15 cellular contexts compared by ENCODE assay signal in genomic region chr1:59856725-59857338, GRCh38. TPM values are rescaled to one million over a fixed set of nuclear protein-coding genes. Genes with fewer than 3 reads are reported as not detected.
A peak's percentile ranks its signal among the peaks of the same experiment; 100 is the strongest.
DNase-seq lines count a peak whose midpoint lies in the region; ATAC-seq and TF ChIP-seq lines count a peak whose summit lies in the region.
"Had no signal": no experiment of that assay in that cellular context is flagged by ENCODE, and none has a peak within 500 bp of the region (broad histone marks: within the 10 kb centered on the region; RNA-seq: fewer than 3 reads in every experiment).

No MANE protein-coding gene starts in this region.

- H3K4me3 ChIP-seq in cardiac muscle cell (no peak overlapping the region), mucosa of descending colon (no peak overlapping the region), tibial artery (no peak overlapping the region)
- H3K4me3 ChIP-seq: psoas muscle, uterus had no signal

- DNase-seq in DMS53 (lab: John Stamatoyannopoulos, UW) (peak; percentile 97), NCI-H69 (lab: John Stamatoyannopoulos, UW) (peak; percentile 30), cardiac muscle cell (ENCODE audit: low read depth in 1 of 2, low spot score in 1 of 2) (no peak), mucosa of descending colon (peak in 2 of 3 donors; percentile 49 to 75), head of caudate nucleus (no peak), tibial artery (no peak)
- DNase-seq in T-helper 2 cell treated with Interferon-gamma antibody and Interleukin-4, amounts not matched to agents 5 μg/mL and 100 μg/mL, for 36 hours (ENCODE audit: low spot score): no peak
- DNase-seq: activated CD4-positive, CD25-positive, alpha-beta regulatory T cell; NCI-H187; stimulated activated CD4-positive, alpha-beta T cell treated with anti-CD3 and anti-CD28 coated beads, Interleukin-2, amount 100 ng/mL, for 24 hours; uterus had no signal

- peaks cover 3% of the 10 kb centered on the region for H3K9me3 Mint-ChIP-seq in T-helper 2 cell treated with Interferon-gamma antibody and Interleukin-4, amounts not matched to agents 5 μg/mL and 100 μg/mL, for 36 hours

- H3K27me3 ChIP-seq in cardiac muscle cell (no peaks in the 10 kb centered on the region), tibial artery (no peaks in the 10 kb centered on the region)
- H3K27me3 ChIP-seq: uterus had no signal

- H3K4me3 Mint-ChIP-seq in T-helper 2 cell treated with Interferon-gamma antibody and Interleukin-4, amounts not matched to agents 5 μg/mL and 100 μg/mL, for 36 hours: no peak overlapping the region

- H3K27ac Mint-ChIP-seq in T-helper 2 cell treated with Interferon-gamma antibody and Interleukin-4, amounts not matched to agents 5 μg/mL and 100 μg/mL, for 36 hours: no peak overlapping the region
- H3K27ac Mint-ChIP-seq: activated naive CD4-positive, alpha-beta T cell treated with anti-CD3 and anti-CD28 coated beads, Interleukin-2, amount 50 U/mL, for 72 hours had no signal

- ATAC-seq in mucosa of descending colon (peak; percentile 90), HG02884 (IDR thresholded peaks at IDR 0.05; ENCODE audit: unreplicated experiment) (no peak)
- ATAC-seq: activated naive CD4-positive, alpha-beta T cell treated with anti-CD3 and anti-CD28 coated beads, Interleukin-2, amount 50 U/mL, for 72 hours; psoas muscle; SK-N-SH treated with all-trans-retinoic acid at 6 μM for 48 hours had no signal

- H3K9me3 ChIP-seq in cardiac muscle cell (ENCODE audit: low read depth): no peaks in the 10 kb centered on the region
- no peaks in the 10 kb centered on the region for H3K9me3 ChIP-seq in mucosa of descending colon
- peaks cover 0 to 7% (median 0%) of the 10 kb centered on the region in 3 donors for H3K9me3 ChIP-seq in tibial artery
- H3K9me3 ChIP-seq: uterus had no signal

- H3K36me3 ChIP-seq in cardiac muscle cell (no peaks in the 10 kb centered on the region), mucosa of descending colon (ENCODE audit: low read depth) (no peaks in the 10 kb centered on the region), tibial artery (no peaks in the 10 kb centered on the region)
- H3K36me3 ChIP-seq: uterus had no signal

- intact Hi-C loops in mucosa of descending colon (cut with DNase I, micrococcal nuclease) (no loop called here), head of caudate nucleus (cut with DNase I) (no loop called here), tibial artery (cut with DNase I; ENCODE audit: low total_unique reads) (no loop called here)

- H3K4me1 ChIP-seq in cardiac muscle cell (ENCODE audit: low read depth): peaks cover 15% of the 10 kb centered on the region
- H3K4me1 ChIP-seq in mucosa of descending colon (ENCODE audit: low read depth): peaks cover 17% of the 10 kb centered on the region
- H3K4me1 ChIP-seq in tibial artery: no peaks in the 10 kb centered on the region
- H3K4me1 ChIP-seq: psoas muscle, uterus had no signal

- H3K27ac ChIP-seq in cardiac muscle cell (peak overlapping the region; percentile 74), tibial artery (no peak overlapping the region)
- H3K27ac ChIP-seq: psoas muscle, uterus had no signal

- no peaks in the 10 kb centered on the region for H3K4me1 Mint-ChIP-seq in T-helper 2 cell treated with Interferon-gamma antibody and Interleukin-4, amounts not matched to agents 5 μg/mL and 100 μg/mL, for 36 hours (ENCODE audit: low read depth)

- TF ChIP-seq CTCF in cardiac muscle cell (IDR thresholded peaks at IDR 0.05; ENCODE audit: low read depth, low read length) (no peak), mucosa of descending colon (IDR thresholded peaks at IDR 0.05) (no peak), tibial artery (IDR thresholded peaks at IDR 0.05) (no peak)

- H3K36me3 Mint-ChIP-seq in T-helper 2 cell treated with Interferon-gamma antibody and Interleukin-4, amounts not matched to agents 5 μg/mL and 100 μg/mL, for 36 hours (ENCODE audit: low read depth): no peaks in the 10 kb centered on the region

- no peaks in the 10 kb centered on the region for H3K27me3 Mint-ChIP-seq in T-helper 2 cell treated with Interferon-gamma antibody and Interleukin-4, amounts not matched to agents 5 μg/mL and 100 μg/mL, for 36 hours (ENCODE audit: low read depth)

RNA-seq across cellular contexts. Expression of gene HOOK1, which starts 42.1 kb away (rescaled TPM):
- 9.5 and 10.4 TPM in 2 replicates for total RNA-seq in cardiac muscle cell
- 12.9 and 15.5 TPM in 2 replicates for polyA plus RNA-seq in cardiac muscle cell
- total RNA-seq in mucosa of descending colon: 10 to 100 TPM; 26.9 to 58.6 (median 55.9) TPM

Comparison
In these comparisons a context has a peak if more than half of its experiments do, and no peak if none do; other contexts are left out.
1. DNase-seq: peak in DMS53 (single experiment), NCI-H69 (single experiment) and mucosa of descending colon (2 of 3); none in cardiac muscle cell (0 of 2), head of caudate nucleus (0 of 42), T-helper 2 cell treated with Interferon-gamma antibody and Interleukin-4, amounts not matched to agents 5 μg/mL and 100 μg/mL, for 36 hours (single experiment) and tibial artery (0 of 2).